1 cellular context compared by ENCODE assay signal in genomic region chr15:87778358-87778757, GRCh38.
TF ChIP-seq lines count a peak whose summit lies in the region.

No MANE protein-coding gene starts in this region.

TF ChIP-seq in GM23338, 12 proteins besides CTCF, POLR2A, EP300 and RAD21 (continued from another document):
- TF ChIP-seq ZNF462 (CRISPR knock-in tag; IDR thresholded peaks at IDR 0.05) (no peak), JUNB (IDR thresholded peaks at IDR 0.05; ENCODE audit: unreplicated experiment) (no peak), REST (IDR thresholded peaks at IDR 0.05; ENCODE audit: unreplicated experiment) (no peak), POLR2AphosphoS5 (IDR thresholded peaks at IDR 0.05; ENCODE audit: low read depth) (no peak)
